ENCODE assay signal across 8 cellular contexts in genomic region chr22:39317756-39318506, GRCh38. TPM values are rescaled to one million over a fixed set of nuclear protein-coding genes. Genes with fewer than 3 reads are reported as not detected.
DNase-seq lines count a peak whose midpoint lies in the region; TF ChIP-seq lines count a peak whose summit lies in the region.

No MANE protein-coding gene starts in this region.

- peaks cover 67% of the 10 kb centered on the region for H3K36me3 Mint-ChIP-seq in activated CD4-positive, alpha-beta memory T cell treated with anti-CD3 and anti-CD28 coated beads, Interleukin-2, amount 10 ng/mL, durations not matched to agents 7 days and 5 days (ENCODE audit: low read depth)

- peaks cover 57% of the 10 kb centered on the region for H3K4me1 Mint-ChIP-seq in activated CD4-positive, alpha-beta memory T cell treated with anti-CD3 and anti-CD28 coated beads, Interleukin-2, amount 10 ng/mL, durations not matched to agents 7 days and 5 days

- H3K27me3 Mint-ChIP-seq in activated CD4-positive, alpha-beta memory T cell treated with anti-CD3 and anti-CD28 coated beads, Interleukin-2, amount 10 ng/mL, durations not matched to agents 7 days and 5 days: no peaks in the 10 kb centered on the region

- no peak for TF ChIP-seq EP300 in stomach (IDR thresholded peaks at IDR 0.05)

- POLR2A ChIA-PET in activated CD4-positive, alpha-beta memory T cell treated with anti-CD3 and anti-CD28 coated beads, Interleukin-2, amount 10 ng/mL, durations not matched to agents 7 days and 5 days (lab: Charles Lee): interaction anchor here (0.7 to 7.4 kb wide), 38 partner anchors 7 to 726 kb away, joined by 3 to 134 read pairs (median 5); partner anchors contain the start of genes ATF4, CBX6, CBX7 and MIEF1

- DNase-seq in NCI-H2196 (lab: John Stamatoyannopoulos, UW; ENCODE audit: unreplicated experiment): peak; percentile 9
- no peak for DNase-seq in NCI-H2196 treated with DMSO at 0.1 percent for 48 hours (lab: John Stamatoyannopoulos, UW; ENCODE audit: unreplicated experiment)
- DNase-seq in activated CD4-positive, alpha-beta memory T cell treated with anti-CD3 and anti-CD28 coated beads, Interleukin-2, amount 10 ng/mL, durations not matched to agents 7 days and 5 days: no peak
- DNase-seq in stomach: no peak
- DNase-seq in GM19238 (ENCODE audit: insufficient read length, low spot score): no peak
- DNase-seq in AG08396 (ENCODE audit: low spot score): no peak
- DNase-seq in activated CD4-positive, alpha-beta T cell treated with anti-CD3 and anti-CD28 coated beads for 4 hours: no peak

- CTCF ChIA-PET in activated CD4-positive, alpha-beta memory T cell treated with anti-CD3 and anti-CD28 coated beads, Interleukin-2, amount 10 ng/mL, durations not matched to agents 7 days and 5 days (lab: Charles Lee): interaction anchor here (0.6 to 8.1 kb wide), 20 partner anchors 8 to 625 kb away, joined by 3 to 115 read pairs (median 6); partner anchors contain the start of genes ATF4, CBX6, CBX7 and TAB1

- H3K9ac ChIP-seq in iPS-15b (ENCODE audit: low read depth, low read length): peak overlapping the region; percentile 100

- peaks cover 13% of the 10 kb centered on the region for H3K4me1 ChIP-seq in iPS-15b (ENCODE audit: control insufficient read depth, insufficient read depth, low read length)
- H3K4me1 ChIP-seq in stomach: peaks cover 31 to 61% (median 50%) of the 10 kb centered on the region in 4 donors

- TF ChIP-seq POLR2A in stomach (IDR thresholded peaks at IDR 0.05): no peak

- H3K4me3 Mint-ChIP-seq in activated CD4-positive, alpha-beta memory T cell treated with anti-CD3 and anti-CD28 coated beads, Interleukin-2, amount 10 ng/mL, durations not matched to agents 7 days and 5 days: peak overlapping the region; percentile 95

- no peaks in the 10 kb centered on the region for H3K9me3 Mint-ChIP-seq in activated CD4-positive, alpha-beta memory T cell treated with anti-CD3 and anti-CD28 coated beads, Interleukin-2, amount 10 ng/mL, durations not matched to agents 7 days and 5 days

- WGBS in stomach, 5 donors: 4 to 11% (median 6%) methylated on average over 8 to 9 of the region's 9 CpGs

- peak overlapping the region; percentile 96 for H3K27ac Mint-ChIP-seq in activated CD4-positive, alpha-beta memory T cell treated with anti-CD3 and anti-CD28 coated beads, Interleukin-2, amount 10 ng/mL, durations not matched to agents 7 days and 5 days

- no peaks in the 10 kb centered on the region for H3K9me3 ChIP-seq in iPS-15b (ENCODE audit: control insufficient read depth, insufficient read depth, low read length)
- H3K9me3 ChIP-seq in stomach: no peaks in the 10 kb centered on the region

- TF ChIP-seq CTCF in stomach (IDR thresholded peaks at IDR 0.05): no peak

- peak overlapping the region; percentile 36 to 99 (median 98) for H3K27ac ChIP-seq in stomach

- intact Hi-C loops in stomach (cut with DNase I; ENCODE audit: low total_unique reads): no loop called here

- peak overlapping the region; percentile 98 for H3K4me3 ChIP-seq in iPS-15b (ENCODE audit: low read depth, low read length)
- H3K4me3 ChIP-seq in stomach: peak overlapping the region; percentile 70 to 86 (median 74)

- peaks cover 61% of the 10 kb centered on the region for H3K36me3 ChIP-seq in iPS-15b (ENCODE audit: control insufficient read depth, insufficient read depth, low read length)
- peaks cover 51 to 54% (median 53%) of the 10 kb centered on the region in 4 donors for H3K36me3 ChIP-seq in stomach

- H3K27me3 ChIP-seq in iPS-15b (ENCODE audit: control insufficient read depth, insufficient read depth, low read length) (no peaks in the 10 kb centered on the region), stomach (no peaks in the 10 kb centered on the region)

RNA-seq across cellular contexts. Expression of gene RPL3, which starts 1.5 kb away (rescaled TPM):
- total RNA-seq in activated CD4-positive, alpha-beta memory T cell treated with anti-CD3 and anti-CD28 coated beads, Interleukin-2, amount 10 ng/mL, durations not matched to agents 7 days and 5 days: 1,000 to 10,000 TPM; 1,526 to 1,529 TPM
- total RNA-seq in stomach: 1,000 to 10,000 TPM in 4 of 5 donors, 100 to 1,000 TPM in 1; 940 to 2,730 (median 1,959) TPM
- polyA plus RNA-seq in stomach: 1,000 to 10,000 TPM; 2,938 to 5,267 (median 3,478) TPM

RNA-seq across cellular contexts. Expression of gene SYNGR1, which starts 31.9 kb away (rescaled TPM):
- under 1 TPM in 1 of 2 experiments, not detected in 1; 0.15 TPM for total RNA-seq in activated CD4-positive, alpha-beta memory T cell treated with anti-CD3 and anti-CD28 coated beads, Interleukin-2, amount 10 ng/mL, durations not matched to agents 7 days and 5 days
- 1 to 10 TPM in 4 of 5 donors, under 1 TPM in 1; 0.45 to 9.3 (median 5.2) TPM for total RNA-seq in stomach
- polyA plus RNA-seq in stomach: 10 to 100 TPM in 1 of 3 donors, 1 to 10 TPM in 2; 7.3 to 18.1 (median 7.8) TPM
